In genomic region chr2:137964066-137964858, GRCh38 we compare ENCODE assay signal across 9 cellular contexts. TPM values are rescaled to one million over a fixed set of nuclear protein-coding genes. Genes with fewer than 3 reads are reported as not detected.
A peak's percentile ranks its signal among the peaks of the same experiment; 100 is the strongest.
DNase-seq lines count a peak whose midpoint lies in the region; ATAC-seq and TF ChIP-seq lines count a peak whose summit lies in the region.
"Had no signal": no experiment of that assay in that cellular context is flagged by ENCODE, and none has a peak within 500 bp of the region (broad histone marks: within the 10 kb centered on the region; RNA-seq: fewer than 3 reads in every experiment).

HNMT (plus strand) TSS chr2:137964473; CDS start chr2:137964492, 19 bp downstream.

- intact Hi-C loops in left lung (cut with DNase I), result no loop called here

- H3K4me1 ChIP-seq in left lung, result peaks cover 8 to 30% of the 10 kb centered on the region in 2 donors

- no peaks in the 10 kb centered on the region for H3K27me3 ChIP-seq in left lung

- DNase-seq in DMS 273 treated with DMSO at 0.1 percent for 48 hours (lab: John Stamatoyannopoulos, UW) (peak; percentile 39), NCI-H774 (lab: John Stamatoyannopoulos, UW) (peak; percentile 25), dermis blood vessel endothelial cell (peak; percentile 60), left lung (peak; percentile 38 to 67), GF-D8 (lab: John Stamatoyannopoulos, UW) (no peak)

- H3K9me3 ChIP-seq in left lung, result no peaks in the 10 kb centered on the region

- no peak for TF ChIP-seq CTCF in left lung (IDR thresholded peaks at IDR 0.05)

- peak within 1 kb of the TSS; percentile 43 to 46 for H3K4me3 ChIP-seq in left lung

- H3K27ac ChIP-seq in left lung (peak within 1 kb of the TSS; percentile 87 to 94), temporal lobe (ENCODE audit: low read depth, low read length) (peak within 1 kb of the TSS; percentile 76)

- ATAC-seq in left lung (peak; percentile 73), GM18867 (IDR thresholded peaks at IDR 0.05; ENCODE audit: unreplicated experiment) (no peak), HG03565 (IDR thresholded peaks at IDR 0.05; ENCODE audit: unreplicated experiment) (no peak)
- ATAC-seq: HCT116 had no signal

- H3K36me3 ChIP-seq in left lung, result no peaks in the 10 kb centered on the region

RNA-seq across cellular contexts. Expression of gene HNMT, which starts in this region (rescaled TPM):
- 1.4 and 5.6 TPM in 2 replicates for total RNA-seq in dermis blood vessel endothelial cell
- 10 to 100 TPM; 53.0 to 61.9 TPM for total RNA-seq in left lung
- 34.2 TPM for total RNA-seq in temporal lobe
